In genomic region chr19:29941828-29942403, GRCh38 we compare ENCODE assay signal across 1 cellular context.
TF ChIP-seq lines count a peak whose summit lies in the region.

Gene URI1, plus strand, starts transcription at chr19:29942239. Its CDS starts 309 bp downstream, at chr19:29942548.

TF ChIP-seq in K562, 482 proteins besides CTCF, POLR2A, EP300 and RAD21 (continued from another document and continues in another):
- no peak for TF ChIP-seq STAT6 (CRISPR knock-in tag; IDR thresholded peaks at IDR 0.05)
- TF ChIP-seq FOXJ2 (tag; IDR thresholded peaks at IDR 0.05) = no peak
- no peak for TF ChIP-seq SMARCA5 (IDR thresholded peaks at IDR 0.05)
- TF ChIP-seq ZNF239 (CRISPR knock-in tag; IDR thresholded peaks at IDR 0.05) = no peak
- peak; percentile 68; the same call in 1 of the 2 replicates for TF ChIP-seq GATAD2B (IDR thresholded peaks at IDR 0.05; ENCODE audit: borderline replicate concordance)
- TF ChIP-seq MBD1 (CRISPR knock-in tag; IDR thresholded peaks at IDR 0.05) = no peak
- TF ChIP-seq ZNF140 (CRISPR knock-in tag; IDR thresholded peaks at IDR 0.05) = no peak
- TF ChIP-seq HNRNPK (IDR thresholded peaks at IDR 0.05; ENCODE audit: low read depth, low read length, poor library complexity, severe bottlenecking) = no peak
- no peak for TF ChIP-seq NFYB (IDR thresholded peaks at IDR 0.05; ENCODE audit: extremely low read depth, insufficient read length)
- TF ChIP-seq MAFK (IDR thresholded peaks at IDR 0.05; ENCODE audit: low read length) = no peak
- TF ChIP-seq MCM3 (IDR thresholded peaks at IDR 0.05) = no peak
- no peak for TF ChIP-seq CHD2 (IDR thresholded peaks at IDR 0.05; ENCODE audit: low read depth, low read length)
- no peak for TF ChIP-seq RREB1 (CRISPR knock-in tag; IDR thresholded peaks at IDR 0.05)
- no peak for TF ChIP-seq ETV1 (tag; conservative IDR thresholded peaks at IDR 0.05; ENCODE audit: low read depth)
- TF ChIP-seq SIN3B (IDR thresholded peaks at IDR 0.05; ENCODE audit: low read depth) = 0 out of 2 replicates have a peak, but pooled peaks have one; percentile 45
- TF ChIP-seq HDAC6 (IDR thresholded peaks at IDR 0.05; ENCODE audit: low read depth, low read length) = no peak
- no peak for TF ChIP-seq C11orf30 (IDR thresholded peaks at IDR 0.05; ENCODE audit: low read depth)
- no peak for TF ChIP-seq ZNF3 (CRISPR knock-in tag; IDR thresholded peaks at IDR 0.05)
- no peak for TF ChIP-seq AFF1 (IDR thresholded peaks at IDR 0.05; ENCODE audit: low read depth in 1 of 2, partially characterized antibody in 2 of 2)
- TF ChIP-seq MAFG (tag; conservative IDR thresholded peaks at IDR 0.05) = no peak
- no peak for TF ChIP-seq TEAD2 (tag; IDR thresholded peaks at IDR 0.05)
- TF ChIP-seq IRF9 (tag; IDR thresholded peaks at IDR 0.05) = no peak
- no peak for TF ChIP-seq PHF21A (IDR thresholded peaks at IDR 0.05; ENCODE audit: borderline replicate concordance, low read depth)
- TF ChIP-seq RAD51 (IDR thresholded peaks at IDR 0.05; ENCODE audit: borderline replicate concordance, low read depth) = no peak
- TF ChIP-seq SPI1 (IDR thresholded peaks at IDR 0.05; ENCODE audit: borderline replicate concordance, low read depth, low read length) = no peak
- TF ChIP-seq RBBP5 (IDR thresholded peaks at IDR 0.05; ENCODE audit: borderline replicate concordance, insufficient read depth, low read length, poor library complexity, severe bottlenecking) = peak; percentile 68
- no peak for TF ChIP-seq TAF15 (IDR thresholded peaks at IDR 0.05; ENCODE audit: low read depth, low read length)
- TF ChIP-seq E2F8 (IDR thresholded peaks at IDR 0.05; ENCODE audit: low read depth, partially characterized antibody) = no peak
- no peak for TF ChIP-seq SMAD3 (CRISPR knock-in tag; conservative IDR thresholded peaks at IDR 0.05)
- no peak for TF ChIP-seq MEF2A (IDR thresholded peaks at IDR 0.05; ENCODE audit: control insufficient read depth, low read depth, low read length)
- no peak for TF ChIP-seq U2AF1 (optimal IDR thresholded peaks at IDR 0.05; ENCODE audit: low read depth, low read length)
- TF ChIP-seq ZNF717 (CRISPR knock-in tag; IDR thresholded peaks at IDR 0.05) = no peak
- no peak for TF ChIP-seq CBX5 (IDR thresholded peaks at IDR 0.05; ENCODE audit: borderline replicate concordance, low read depth)
- 0 out of 2 replicates have a peak, but pooled peaks have one; percentile 14 for TF ChIP-seq JUN (IDR thresholded peaks at IDR 0.05; ENCODE audit: borderline replicate concordance, low read depth, low read length)
- TF ChIP-seq JUN (CRISPR knock-in tag; IDR thresholded peaks at IDR 0.05; ENCODE audit: borderline replicate concordance) = no peak
- TF ChIP-seq GABPA (tag; conservative IDR thresholded peaks at IDR 0.05; ENCODE audit: low read depth) = peak; percentile 80; the same call in 1 of the 2 replicates
- no peak for TF ChIP-seq TOE1 (IDR thresholded peaks at IDR 0.05; ENCODE audit: borderline replicate concordance)
- TF ChIP-seq TOE1 (CRISPR knock-in tag; IDR thresholded peaks at IDR 0.05; ENCODE audit: borderline replicate concordance, low read depth) = no peak
- TF ChIP-seq ZNF41 (CRISPR knock-in tag; conservative IDR thresholded peaks at IDR 0.05) = no peak
- TF ChIP-seq ZNF512 (tag; IDR thresholded peaks at IDR 0.05) = no peak
- no peak for TF ChIP-seq NCOA1 (IDR thresholded peaks at IDR 0.05; ENCODE audit: low read depth)
- TF ChIP-seq ZBTB17 (CRISPR knock-in tag; IDR thresholded peaks at IDR 0.05) = 0 out of 2 replicates have a peak, but pooled peaks have one; percentile 33
- TF ChIP-seq ATF1 (CRISPR knock-in tag; IDR thresholded peaks at IDR 0.05) = no peak
- peak; percentile 31; the same call in 1 of the 2 replicates for TF ChIP-seq ATF1 (tag; IDR thresholded peaks at IDR 0.05)
